28 cellular contexts compared by ENCODE assay signal in the genomic region with DNA sequence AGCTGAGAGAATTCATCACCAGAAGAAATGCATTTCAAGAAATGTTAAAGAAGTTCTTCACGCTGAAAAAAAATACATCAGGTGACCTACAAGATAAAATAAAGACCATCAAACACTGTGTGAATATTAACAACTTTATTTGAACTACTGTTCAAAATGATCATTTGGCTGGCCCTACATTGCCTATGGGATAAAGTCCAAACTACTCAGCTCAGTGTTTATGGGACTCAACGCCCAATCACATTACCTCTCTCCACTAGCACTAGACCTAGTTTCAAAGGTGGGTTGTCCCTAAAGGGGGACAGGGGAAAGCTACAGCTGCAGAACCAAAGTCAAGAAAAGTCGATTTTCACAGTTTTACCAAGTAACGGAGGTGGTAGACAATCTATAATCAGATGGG.
"Had no signal": no experiment of that assay in that cellular context is flagged by ENCODE, and none has a peak within 500 bp of the region (broad histone marks: within the 10 kb centered on the region; RNA-seq: fewer than 3 reads in every experiment).

No MANE protein-coding gene starts in this region.

- H3K4me3 ChIP-seq: left lung, lower lobe of right lung, neural progenitor cell, pancreas, psoas muscle, stomach, thoracic aorta, upper lobe of right lung, vagina had no signal

- H3K9me3 ChIP-seq: pancreas, psoas muscle, upper lobe of right lung had no signal

- H3K27ac ChIP-seq: left lung, lower lobe of right lung, neural progenitor cell, pancreas, psoas muscle, stomach, thoracic aorta, upper lobe of right lung, vagina had no signal

- H3K4me2 ChIP-seq: neural progenitor cell had no signal

- H2AFZ ChIP-seq: neural progenitor cell had no signal

- H3K9ac ChIP-seq: neural progenitor cell had no signal

- H3K4me3 Mint-ChIP-seq: memory B cell; mesothelial cell of epicardium; natural killer cell treated with Interleukin-12 subunit alpha and Interleukin-12 subunit beta and Interleukin-15 and Interleukin-18, amount 100 ng/mL, for 72 hours; neural progenitor cell had no signal

- FAIRE-seq: colon, endothelial cell of umbilical vein, pancreas had no signal

- DNase-seq: cerebellar nuclear complex; dermis blood vessel endothelial cell; erythroblast; foreskin melanocyte; head of caudate nucleus; hippocampal formation; kidney glomerular epithelial cell; left lung; lower lobe of right lung; nucleus accumbens; pancreas; psoas muscle; retina; stimulated activated CD4-positive, alpha-beta T cell treated with anti-CD3 and anti-CD28 coated beads, Interleukin-2, amount 100 ng/mL, for 24 hours; stimulated activated CD4-positive, alpha-beta T cell treated with anti-CD3 and anti-CD28 coated beads, Interleukin-4, amount 100 ng/mL, for 4 hours; stimulated activated naive CD4-positive, alpha-beta T cell; stomach; substantia nigra; upper lobe of right lung had no signal

- H3K4me1 ChIP-seq: left lung, lower lobe of right lung, pancreas, upper lobe of right lung, vagina had no signal

- H3K27ac Mint-ChIP-seq: memory B cell; mesothelial cell of epicardium; natural killer cell treated with Interleukin-12 subunit alpha and Interleukin-12 subunit beta and Interleukin-15 and Interleukin-18, amount 100 ng/mL, for 72 hours; neural progenitor cell had no signal

- H3K4me1 Mint-ChIP-seq: mesothelial cell of epicardium, neural progenitor cell had no signal

- H3K27me3 ChIP-seq: left lung, neural progenitor cell, pancreas, stomach, upper lobe of right lung, vagina had no signal

- H3K27me3 Mint-ChIP-seq: memory B cell; natural killer cell treated with Interleukin-12 subunit alpha and Interleukin-12 subunit beta and Interleukin-15 and Interleukin-18, amount 100 ng/mL, for 72 hours had no signal

- ATAC-seq: lower lobe of right lung; natural killer cell treated with Interleukin-12 subunit alpha and Interleukin-12 subunit beta and Interleukin-15 and Interleukin-18, amount 100 ng/mL, for 72 hours; psoas muscle; sciatic nerve; upper lobe of right lung had no signal

- H3K36me3 ChIP-seq: left lung, lower lobe of right lung, pancreas, thoracic aorta, upper lobe of right lung had no signal
